Comparison of ENCODE assay signal across 32 cellular contexts in the genomic region with DNA sequence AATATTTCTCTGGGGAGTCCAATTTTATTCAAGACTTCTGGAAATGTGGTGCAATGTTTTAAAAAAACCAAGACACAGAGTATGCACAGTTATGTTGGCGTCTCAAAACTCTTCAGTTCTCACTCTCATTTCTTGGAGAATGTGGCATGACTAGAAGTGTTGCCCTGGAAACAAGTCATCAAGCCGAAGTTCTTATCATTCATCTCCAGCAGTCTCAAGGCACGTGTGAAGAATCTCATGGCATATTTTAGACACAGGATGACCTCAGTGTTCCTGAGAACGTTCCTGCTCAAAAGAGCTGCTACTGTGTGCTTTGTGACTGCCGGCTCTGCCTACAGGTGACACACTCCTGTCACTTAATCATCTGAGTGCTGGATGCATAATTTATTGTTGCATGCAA.
"Had no signal": no experiment of that assay in that cellular context is flagged by ENCODE, and none has a peak within 500 bp of the region (broad histone marks: within the 10 kb centered on the region; RNA-seq: fewer than 3 reads in every experiment).

No MANE protein-coding gene starts in this region.

- H2AFZ ChIP-seq: parathyroid adenoma had no signal

- H3K9me3 Mint-ChIP-seq: activated naive CD8-positive, alpha-beta T cell treated with anti-CD3 and anti-CD28 coated beads for 36 hours; stimulated activated memory B cell treated with anti-CD40 and anti-IgM and Interleukin-4, amounts not matched to agents 10 μg/mL and 1 μg/mL and 100 μg/mL, for 72 hours had no signal

- H3K79me2 ChIP-seq: parathyroid adenoma had no signal

- H3K4me3 Mint-ChIP-seq: activated CD4-positive, alpha-beta T cell treated with anti-CD3 and anti-CD28 coated beads for 36 hours; activated CD8-positive, alpha-beta T cell treated with anti-CD3 and anti-CD28 coated beads, Interleukin-2, amount 10 ng/mL, durations not matched to agents 7 days and 5 days; activated naive CD4-positive, alpha-beta T cell treated with anti-CD3 and anti-CD28 coated beads for 36 hours; activated naive CD8-positive, alpha-beta T cell treated with anti-CD3 and anti-CD28 coated beads for 36 hours; naive thymus-derived CD4-positive, alpha-beta T cell; stimulated activated memory B cell treated with anti-CD40 and anti-IgM and Interleukin-4, amounts not matched to agents 10 μg/mL and 1 μg/mL and 100 μg/mL, for 72 hours; stimulated activated naive CD8-positive, alpha-beta T cell treated with anti-CD3 and anti-CD28 coated beads, Interleukin-15, amount 100 ng/mL, for 72 hours had no signal

- H3K4me3 ChIP-seq: adrenal gland, body of pancreas, cardiac muscle cell, coronary artery, dorsolateral prefrontal cortex, psoas muscle, smooth muscle cell, thyroid gland, upper lobe of right lung had no signal

- H3K36me3 Mint-ChIP-seq: activated naive CD8-positive, alpha-beta T cell treated with anti-CD3 and anti-CD28 coated beads for 36 hours; stimulated activated memory B cell treated with anti-CD40 and anti-IgM and Interleukin-4, amounts not matched to agents 10 μg/mL and 1 μg/mL and 100 μg/mL, for 72 hours had no signal

- H3K27me3 ChIP-seq: adrenal gland, body of pancreas, thyroid gland had no signal

- H3K4me1 ChIP-seq: adrenal gland, body of pancreas, parathyroid adenoma, psoas muscle, thyroid gland, upper lobe of right lung had no signal

- H3K4me1 Mint-ChIP-seq: activated CD4-positive, alpha-beta T cell treated with anti-CD3 and anti-CD28 coated beads for 36 hours; activated naive CD8-positive, alpha-beta T cell treated with anti-CD3 and anti-CD28 coated beads for 36 hours; naive thymus-derived CD4-positive, alpha-beta T cell; stimulated activated memory B cell treated with anti-CD40 and anti-IgM and Interleukin-4, amounts not matched to agents 10 μg/mL and 1 μg/mL and 100 μg/mL, for 72 hours; stimulated activated naive CD8-positive, alpha-beta T cell treated with anti-CD3 and anti-CD28 coated beads, Interleukin-15, amount 100 ng/mL, for 72 hours had no signal

- H3K27ac ChIP-seq: adrenal gland, body of pancreas, cardiac muscle cell, dorsolateral prefrontal cortex, parathyroid adenoma, psoas muscle, thyroid gland, upper lobe of right lung had no signal

- DNase-seq: activated CD4-positive, alpha-beta T cell treated with anti-CD3 and anti-CD28 coated beads for 36 hours; activated CD4-positive, CD25-positive, alpha-beta regulatory T cell; activated CD8-positive, alpha-beta T cell treated with anti-CD3 and anti-CD28 coated beads, Interleukin-2, amount 10 ng/mL, durations not matched to agents 7 days and 5 days; activated effector memory CD4-positive, alpha-beta T cell treated with anti-CD3 and anti-CD28 coated beads, Interleukin-2, amount 50 U/mL, for 16 hours; activated naive CD4-positive, alpha-beta T cell treated with anti-CD3 and anti-CD28 coated beads for 36 hours; activated naive CD8-positive, alpha-beta T cell treated with anti-CD3 and anti-CD28 coated beads for 36 hours; adrenal gland; aorta; body of pancreas; cerebellar nuclear complex; dorsolateral prefrontal cortex; glutamatergic neuron; left cardiac atrium; left ventricle myocardium superior; midbrain; naive thymus-derived CD4-positive, alpha-beta T cell; occipital lobe; psoas muscle; stimulated activated CD4-positive, alpha-beta T cell treated with anti-CD3 and anti-CD28 coated beads, Interleukin-1b, Interleukin-23, amount 100 ng/mL, for 48 hours; stimulated activated CD4-positive, alpha-beta T cell treated with anti-CD3 and anti-CD28 coated beads, Interleukin-4, amount 100 ng/mL, for 4 hours; stimulated activated CD8-positive, alpha-beta memory T cell treated with anti-CD3 and anti-CD28 coated beads, Interleukin-4, amount 100 ng/mL, for 48 hours; stimulated activated naive CD8-positive, alpha-beta T cell treated with anti-CD3 and anti-CD28 coated beads, Interleukin-15, amount 100 ng/mL, for 72 hours; substantia nigra; T-helper 1 cell; thyroid gland; upper lobe of right lung had no signal

- ATAC-seq: activated CD4-positive, alpha-beta T cell treated with anti-CD3 and anti-CD28 coated beads for 36 hours; activated CD8-positive, alpha-beta T cell treated with anti-CD3 and anti-CD28 coated beads, Interleukin-2, amount 10 ng/mL, durations not matched to agents 7 days and 5 days; body of pancreas; esophagus mucosa; left ventricle myocardium superior; naive thymus-derived CD4-positive, alpha-beta T cell; psoas muscle; stimulated activated memory B cell treated with anti-CD40 and anti-IgM and Interleukin-4, amounts not matched to agents 10 μg/mL and 1 μg/mL and 100 μg/mL, for 72 hours; stimulated activated naive CD8-positive, alpha-beta T cell treated with anti-CD3 and anti-CD28 coated beads, Interleukin-15, amount 100 ng/mL, for 72 hours; upper lobe of right lung had no signal

- H3K9ac ChIP-seq: parathyroid adenoma had no signal

- H3K27ac Mint-ChIP-seq: activated CD4-positive, alpha-beta T cell treated with anti-CD3 and anti-CD28 coated beads for 36 hours; activated CD8-positive, alpha-beta T cell treated with anti-CD3 and anti-CD28 coated beads, Interleukin-2, amount 10 ng/mL, durations not matched to agents 7 days and 5 days; activated naive CD4-positive, alpha-beta T cell treated with anti-CD3 and anti-CD28 coated beads for 36 hours; activated naive CD8-positive, alpha-beta T cell treated with anti-CD3 and anti-CD28 coated beads for 36 hours; naive thymus-derived CD4-positive, alpha-beta T cell; stimulated activated memory B cell treated with anti-CD40 and anti-IgM and Interleukin-4, amounts not matched to agents 10 μg/mL and 1 μg/mL and 100 μg/mL, for 72 hours; stimulated activated naive CD8-positive, alpha-beta T cell treated with anti-CD3 and anti-CD28 coated beads, Interleukin-15, amount 100 ng/mL, for 72 hours had no signal

- H3K36me3 ChIP-seq: adrenal gland, cardiac muscle cell, thyroid gland, upper lobe of right lung had no signal

- H3K9me3 ChIP-seq: adrenal gland, body of pancreas, psoas muscle, thyroid gland, upper lobe of right lung had no signal

- H3K4me2 ChIP-seq: smooth muscle cell had no signal
